In the genomic region with DNA sequence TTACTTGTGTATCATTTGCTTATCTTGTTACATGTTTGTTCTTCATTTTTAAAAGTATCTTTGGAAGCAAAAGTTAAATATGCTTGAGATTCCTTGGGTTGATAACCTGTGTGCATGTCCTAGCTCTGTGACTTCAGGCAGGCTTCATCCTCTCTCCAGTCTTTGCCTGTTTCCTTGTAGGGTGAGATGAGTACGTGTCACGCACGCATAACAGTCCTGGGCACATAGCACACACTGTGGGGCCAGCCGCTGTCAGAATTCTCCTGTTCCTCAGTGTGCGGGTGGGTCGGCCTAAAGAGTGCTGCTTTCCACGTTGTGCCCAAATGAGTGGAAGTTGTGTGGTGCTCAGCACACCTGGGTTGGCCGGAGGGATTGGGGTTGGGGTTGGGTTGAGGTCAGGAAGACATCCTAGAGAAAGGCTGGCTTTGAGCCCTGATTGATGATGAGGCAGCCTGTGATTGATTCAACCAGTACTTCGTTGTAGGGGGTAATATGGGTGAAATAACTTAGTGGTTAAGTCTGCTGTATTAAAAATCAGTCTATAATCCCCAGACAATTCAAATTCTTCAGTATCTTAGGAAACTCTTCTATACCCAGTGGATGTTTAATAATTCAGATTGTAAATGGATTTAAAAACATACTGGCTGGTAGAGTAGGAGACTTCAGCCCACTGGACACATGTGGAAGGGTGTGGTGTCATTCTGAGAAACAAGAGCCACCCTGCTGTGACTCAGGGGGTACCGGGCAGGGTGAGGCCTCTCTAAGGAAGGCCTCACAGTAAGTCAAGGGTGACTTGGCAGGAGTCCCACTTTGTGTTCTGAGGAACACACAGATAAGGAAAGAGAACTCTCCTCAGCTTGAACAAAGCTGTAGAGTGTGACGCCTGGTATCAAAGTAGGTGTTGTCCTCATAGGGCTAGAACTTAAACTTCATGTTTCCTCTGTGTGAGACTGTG, we compare ENCODE assay signal across 1 cellular context.
TF ChIP-seq lines count a peak whose summit lies in the region.

No MANE protein-coding gene starts in this region.

TF ChIP-seq in GM12878, 131 proteins besides CTCF, POLR2A, EP300 and RAD21:
- no peak for TF ChIP-seq ZSCAN29 (IDR thresholded peaks at IDR 0.05)
- TF ChIP-seq KDM1A (IDR thresholded peaks at IDR 0.05; ENCODE audit: borderline replicate concordance), result no peak
- peak; percentile 52; the same call in 1 of the 2 replicates for TF ChIP-seq CREM (IDR thresholded peaks at IDR 0.05; ENCODE audit: low read depth)
- TF ChIP-seq ZNF274 (IDR thresholded peaks at IDR 0.05; ENCODE audit: insufficient read depth, insufficient read length), result no peak
- peak; percentile 47; the same call in 1 of the 2 replicates for TF ChIP-seq CREB1 (IDR thresholded peaks at IDR 0.05; ENCODE audit: low read depth)
- peak; percentile 28; the same call in 1 of the 2 replicates for TF ChIP-seq RUNX3 (IDR thresholded peaks at IDR 0.05; ENCODE audit: low read length)
- TF ChIP-seq PAX5 (IDR thresholded peaks at IDR 0.05; ENCODE audit: borderline replicate concordance, low read depth, low read length), result peak; percentile 63; the same call in 1 of the 2 replicates
- TF ChIP-seq JUNB (IDR thresholded peaks at IDR 0.05), result peak; percentile 47; the same call in 1 of the 2 replicates
